In genomic region chr5:177133119-177133844, GRCh38 we compare ENCODE assay signal across 2 cellular contexts.
TF ChIP-seq lines count a peak whose summit lies in the region.

Gene NSD1, plus strand, starts transcription at chr5:177133773. Its CDS starts 1,331 bp downstream, at chr5:177135104.

TF ChIP-seq in GM23338, 12 proteins besides CTCF, POLR2A, EP300 and RAD21:
- no peak for TF ChIP-seq NANOG (IDR thresholded peaks at IDR 0.05; ENCODE audit: borderline replicate concordance)
- TF ChIP-seq REST (IDR thresholded peaks at IDR 0.05; ENCODE audit: unreplicated experiment), result no peak
- TF ChIP-seq POLR2AphosphoS5 (IDR thresholded peaks at IDR 0.05; ENCODE audit: low read depth), result peak; percentile 40
TF ChIP-seq in GM23338: peak in this region for 1.

TF ChIP-seq in K562, 482 proteins besides CTCF, POLR2A, EP300 and RAD21 (continues in another document):
- TF ChIP-seq PREB (CRISPR knock-in tag; IDR thresholded peaks at IDR 0.05) (no peak), ZBTB49 (CRISPR knock-in tag; IDR thresholded peaks at IDR 0.05; ENCODE audit: borderline replicate concordance) (no peak), ZNF584 (CRISPR knock-in tag; IDR thresholded peaks at IDR 0.05; ENCODE audit: low read depth) (peak; percentile 85), GTF2E2 (tag; IDR thresholded peaks at IDR 0.05) (0 out of 2 replicates have a peak, but pooled peaks have one; percentile 68), KLF1 (tag; IDR thresholded peaks at IDR 0.05) (peak; percentile 25; the same call in 1 of the 2 replicates), BRD9 (IDR thresholded peaks at IDR 0.05; ENCODE audit: low read depth, partially characterized antibody) (no peak), ZBTB11 (CRISPR knock-in tag; IDR thresholded peaks at IDR 0.05) (peak in 1 of 3 experiments; percentile 90; a peak in 2 of 6 replicates), ATF1 (CRISPR knock-in tag; IDR thresholded peaks at IDR 0.05) (no peak), ATF1 (tag; IDR thresholded peaks at IDR 0.05) (peak; percentile 20; the same call in 1 of the 2 replicates), ZNF507 (tag; conservative IDR thresholded peaks at IDR 0.05) (no peak), ZNF134 (CRISPR knock-in tag; conservative IDR thresholded peaks at IDR 0.05) (no peak), ZNF175 (CRISPR knock-in tag; IDR thresholded peaks at IDR 0.05; ENCODE audit: low read depth) (peak; percentile 87; the same call in 1 of the 2 replicates), PTTG1 (tag; IDR thresholded peaks at IDR 0.05; ENCODE audit: low read depth) (no peak), ELF1 (tag; IDR thresholded peaks at IDR 0.05) (no peak), SAFB (IDR thresholded peaks at IDR 0.05; ENCODE audit: borderline replicate concordance, low read depth, low read length) (no peak), FOXA3 (CRISPR knock-in tag; conservative IDR thresholded peaks at IDR 0.05 in 1 of 2, IDR thresholded peaks at IDR 0.05 in 1 of 2) (no peak), SMARCE1 (IDR thresholded peaks at IDR 0.05) (no peak), SMAD1 (IDR thresholded peaks at IDR 0.05; ENCODE audit: low read depth, low read length, partially characterized antibody) (no peak), FOXP1 (CRISPR knock-in tag; IDR thresholded peaks at IDR 0.05) (0 out of 2 replicates have a peak, but pooled peaks have one; percentile 57), TOE1 (IDR thresholded peaks at IDR 0.05; ENCODE audit: borderline replicate concordance) (no peak), TOE1 (CRISPR knock-in tag; IDR thresholded peaks at IDR 0.05; ENCODE audit: borderline replicate concordance, low read depth) (no peak), ATF7 (IDR thresholded peaks at IDR 0.05) (peak; percentile 20; the same call in 1 of the 2 replicates), SETDB1 (IDR thresholded peaks at IDR 0.05; ENCODE audit: low read length) (no peak), CHD2 (IDR thresholded peaks at IDR 0.05; ENCODE audit: low read depth, low read length) (0 out of 2 replicates have a peak, but pooled peaks have one; percentile 41), ZNF668 (CRISPR knock-in tag; IDR thresholded peaks at IDR 0.05) (no peak), POLR2H (tag; IDR thresholded peaks at IDR 0.05; ENCODE audit: low read depth) (peak; percentile 42; the same call in 1 of the 2 replicates), TSC22D4 (tag; IDR thresholded peaks at IDR 0.05) (no peak), USF2 (CRISPR knock-in tag; IDR thresholded peaks at IDR 0.05) (no peak), DMBX1 (CRISPR knock-in tag; IDR thresholded peaks at IDR 0.05; ENCODE audit: borderline replicate concordance) (peak; percentile 90), ETS2 (tag; IDR thresholded peaks at IDR 0.05; ENCODE audit: borderline replicate concordance, poor library complexity, severe bottlenecking) (no peak), CUX1 (CRISPR knock-in tag; IDR thresholded peaks at IDR 0.05) (peak; percentile 61; the same call in 1 of the 2 replicates), MTA3 (IDR thresholded peaks at IDR 0.05; ENCODE audit: borderline replicate concordance) (peak; percentile 66; the same call in 1 of the 2 replicates), PHF20 (IDR thresholded peaks at IDR 0.05; ENCODE audit: partially characterized antibody) (peak; percentile 50), ARID4B (CRISPR knock-in tag; IDR thresholded peaks at IDR 0.05) (no peak), TEAD2 (tag; IDR thresholded peaks at IDR 0.05) (no peak), CREM (IDR thresholded peaks at IDR 0.05; ENCODE audit: low read depth) (0 out of 2 replicates have a peak, but pooled peaks have one; percentile 9), ZNF431 (CRISPR knock-in tag; IDR thresholded peaks at IDR 0.05) (peak; percentile 36; the same call in 1 of the 2 replicates), MAX (CRISPR knock-in tag; IDR thresholded peaks at IDR 0.05) (no peak; the same call in 1 of the 2 replicates), NCOA2 (IDR thresholded peaks at IDR 0.05; ENCODE audit: partially characterized antibody in 2 of 2) (no peak), KAT8 (IDR thresholded peaks at IDR 0.05; ENCODE audit: low read depth) (0 out of 2 replicates have a peak, but pooled peaks have one; percentile 21), CXXC5 (CRISPR knock-in tag; IDR thresholded peaks at IDR 0.05) (peak; percentile 86), BHLHE40 (IDR thresholded peaks at IDR 0.05; ENCODE audit: low read length) (peak; percentile 66; the same call in 1 of the 2 replicates), ZNF197 (CRISPR knock-in tag; IDR thresholded peaks at IDR 0.05; ENCODE audit: low read depth) (peak; percentile 94), NR2F6 (CRISPR knock-in tag; IDR thresholded peaks at IDR 0.05) (no peak), NR0B1 (IDR thresholded peaks at IDR 0.05; ENCODE audit: partially characterized antibody) (no peak)
